8 cellular contexts compared by ENCODE assay signal in genomic region chr2:44361330-44362206, GRCh38. TPM values are rescaled to one million over a fixed set of nuclear protein-coding genes. Genes with fewer than 3 reads are reported as not detected.
A peak's percentile ranks its signal among the peaks of the same experiment; 100 is the strongest.
DNase-seq lines count a peak whose midpoint lies in the region; ATAC-seq and TF ChIP-seq lines count a peak whose summit lies in the region.

Gene CAMKMT (plus strand): TSS chr2:44361947.
Gene PREPL (minus strand): TSS chr2:44361494. CDS start chr2:44346342, 15,152 bp downstream.

- H3K4me3 Mint-ChIP-seq in GM23338 = peak within 1 kb of the TSS; percentile 98
- H3K4me3 Mint-ChIP-seq in naive thymus-derived CD4-positive, alpha-beta T cell = peak within 1 kb of the TSS; percentile 92 to 100 (median 98)
- H3K4me3 Mint-ChIP-seq in stimulated activated naive B cell treated with anti-CD40 and anti-IgM and Interleukin-4, amounts not matched to agents 10 μg/mL and 1 μg/mL and 100 μg/mL, for 72 hours = peak within 1 kb of the TSS; percentile 88 to 99

- H3K27me3 Mint-ChIP-seq in GM23338 (ENCODE audit: insufficient read depth, low read depth, poor library complexity) = peaks cover 6% of the 10 kb centered on the region
- H3K27me3 Mint-ChIP-seq in naive thymus-derived CD4-positive, alpha-beta T cell = peaks cover 0 to 3% (median 0%) of the 10 kb centered on the region in 5 donors
- no peaks in the 10 kb centered on the region for H3K27me3 Mint-ChIP-seq in stimulated activated naive B cell treated with anti-CD40 and anti-IgM and Interleukin-4, amounts not matched to agents 10 μg/mL and 1 μg/mL and 100 μg/mL, for 72 hours

- no peaks in the 10 kb centered on the region for H4K20me1 ChIP-seq in GM23338 (replicated peaks; ENCODE audit: insufficient read depth)
- no peaks in the 10 kb centered on the region for H4K20me1 ChIP-seq in fibroblast of lung (ENCODE audit: control insufficient read depth, extremely low read depth, insufficient read depth, low read length)

- ATAC-seq in GM23338 = peak; percentile 88
- peak; percentile 93 for ATAC-seq in naive thymus-derived CD4-positive, alpha-beta T cell
- ATAC-seq in stimulated activated naive B cell treated with anti-CD40 and anti-IgM and Interleukin-4, amounts not matched to agents 10 μg/mL and 1 μg/mL and 100 μg/mL, for 72 hours (replicated peaks) = peak; percentile 86 to 88

- POLR2A ChIA-PET in naive thymus-derived CD4-positive, alpha-beta T cell (lab: Charles Lee) = interaction anchor here (0.6 to 3.5 kb wide), 25 partner anchors 8 to 1551 kb away, joined by 3 to 55 read pairs (median 4); partner anchors contain the start of gene PPM1B

- CTCF ChIA-PET in naive thymus-derived CD4-positive, alpha-beta T cell (lab: Charles Lee) = interaction anchor here (0.5 to 1.5 kb wide), 7 partner anchors 21 to 119 kb away, joined by 3 to 6 read pairs (median 4); no protein-coding TSS in a partner anchor

- no peaks in the 10 kb centered on the region for H3K9me2 ChIP-seq in GM23338 (ENCODE audit: insufficient read depth)

- H2AFZ ChIP-seq in GM23338 (peak within 1 kb of the TSS; percentile 93), fibroblast of lung (ENCODE audit: low read length) (peak within 1 kb of the TSS; percentile 98)

- TF ChIP-seq CTCF in GM23338 (conservative IDR thresholded peaks at IDR 0.05; ENCODE audit: low read depth in 2 of 2) (no peak), fibroblast of lung (conservative IDR thresholded peaks at IDR 0.05 in 1 of 2, IDR thresholded peaks at IDR 0.05 in 1 of 2; ENCODE audit: low read depth in 1 of 2, low read length in 2 of 2) (no peak)

- peaks cover 18% of the 10 kb centered on the region for H3K4me1 Mint-ChIP-seq in GM23338
- H3K4me1 Mint-ChIP-seq in naive thymus-derived CD4-positive, alpha-beta T cell = peaks cover 22 to 81% (median 61%) of the 10 kb centered on the region in 7 donors
- H3K4me1 Mint-ChIP-seq in stimulated activated naive B cell treated with anti-CD40 and anti-IgM and Interleukin-4, amounts not matched to agents 10 μg/mL and 1 μg/mL and 100 μg/mL, for 72 hours = peaks cover 14 to 35% of the 10 kb centered on the region in 2 donors

- H3K4me1 ChIP-seq in GM23338 (ENCODE audit: insufficient read depth) (peaks cover 8% of the 10 kb centered on the region; the same call in 1 of the 2 replicates), fibroblast of lung (ENCODE audit: control insufficient read depth, extremely low read depth, insufficient read depth, low read length) (peaks cover 3% of the 10 kb centered on the region)
- peaks cover 16 to 17% of the 10 kb centered on the region in 2 donors for H3K4me1 ChIP-seq in naive thymus-derived CD4-positive, alpha-beta T cell (ENCODE audit: control insufficient read depth in 2 of 2, insufficient read depth in 2 of 2, low read length in 2 of 2)

- intact Hi-C loops in naive thymus-derived CD4-positive, alpha-beta T cell (cut with micrococcal nuclease) = loop anchor here (1.0 to 10.0 kb wide), 15 partner anchors 29 to 1997 kb away; partner anchors contain the start of genes DYNC2LI1 (in 2 of the 2), PPM1B (in 2 of the 2), PRKCE (in 2 of the 2) and COX7A2L (in 1 of the 2)

- H3K27ac Mint-ChIP-seq in GM23338 = peak within 1 kb of the TSS; percentile 100
- peak within 1 kb of the TSS; percentile 96 to 100 (median 99) for H3K27ac Mint-ChIP-seq in naive thymus-derived CD4-positive, alpha-beta T cell
- peak within 1 kb of the TSS; percentile 100 for H3K27ac Mint-ChIP-seq in stimulated activated naive B cell treated with anti-CD40 and anti-IgM and Interleukin-4, amounts not matched to agents 10 μg/mL and 1 μg/mL and 100 μg/mL, for 72 hours

- peak within 1 kb of the TSS; percentile 87 for H3K4me3 ChIP-seq in GM23338
- peak within 1 kb of the TSS; percentile 89 to 97 (median 94) for H3K4me3 ChIP-seq in fibroblast of lung (replicated peaks in 1 of 4; ENCODE audit: control extremely low read depth in 1 of 4, insufficient read depth in 1 of 4, low read depth in 3 of 4, low read length in 4 of 4)
- peak within 1 kb of the TSS; percentile 88 for H3K4me3 ChIP-seq in naive thymus-derived CD4-positive, alpha-beta T cell (ENCODE audit: low read length)

- peak within 1 kb of the TSS; percentile 97 for H3K27ac ChIP-seq in GM23338 (ENCODE audit: low read depth)
- H3K27ac ChIP-seq in fibroblast of lung (ENCODE audit: insufficient read depth, low read length) = peak within 1 kb of the TSS; percentile 100
- H3K27ac ChIP-seq in naive thymus-derived CD4-positive, alpha-beta T cell (ENCODE audit: low read depth, low read length) = peak within 1 kb of the TSS; percentile 99

- DNase-seq in Daoy (ENCODE audit: low read depth) (peak; percentile 98), GM23338 (ENCODE audit: low spot score) (peak; percentile 99), LHCN-M2 (ENCODE audit: low read depth) (peak; percentile 97), RPMI8226 (peak; percentile 98), fibroblast of lung (ENCODE audit: low read depth in 2 of 2) (peak; percentile 95 to 99)
- peak; percentile 97 to 98 for DNase-seq in activated T-helper 1 cell treated with anti-CD3 and anti-CD28 coated beads, Interleukin-2, amount 50 U/mL, for 16 hours (ENCODE audit: low read depth in 1 of 2, low spot score in 1 of 2)
- DNase-seq in naive thymus-derived CD4-positive, alpha-beta T cell = peak; percentile 95 to 99 (median 99)
- peak; percentile 94 for DNase-seq in stimulated activated naive B cell treated with anti-CD40 and anti-IgM and Interleukin-4, amounts not matched to agents 10 μg/mL and 1 μg/mL and 100 μg/mL, for 72 hours

- H3K27me3 ChIP-seq in GM23338 (ENCODE audit: insufficient read depth) = no peaks in the 10 kb centered on the region
- H3K27me3 ChIP-seq in fibroblast of lung (ENCODE audit: control insufficient read depth, insufficient read depth, low read length) = no peaks in the 10 kb centered on the region
- no peaks in the 10 kb centered on the region for H3K27me3 ChIP-seq in naive thymus-derived CD4-positive, alpha-beta T cell (ENCODE audit: control insufficient read depth in 2 of 2, insufficient read depth in 2 of 2, low read length in 2 of 2)

- H3K4me2 ChIP-seq in GM23338 (peak within 1 kb of the TSS; percentile 85), fibroblast of lung (ENCODE audit: extremely low read depth, insufficient read depth, low read length) (peak within 1 kb of the TSS; percentile 92)

- no peaks in the 10 kb centered on the region for H3K9me3 ChIP-seq in fibroblast of lung (ENCODE audit: control insufficient read depth, insufficient read depth, low read depth, low read length)
- H3K9me3 ChIP-seq in naive thymus-derived CD4-positive, alpha-beta T cell (ENCODE audit: control insufficient read depth in 2 of 3, low read length in 3 of 3) = no peaks in the 10 kb centered on the region

- H3K9me3 Mint-ChIP-seq in GM23338 = peaks cover 3% of the 10 kb centered on the region; the same call in 1 of the 3 replicates
- H3K9me3 Mint-ChIP-seq in naive thymus-derived CD4-positive, alpha-beta T cell = peaks cover 0 to 5% (median 0%) of the 10 kb centered on the region in 11 donors
- no peaks in the 10 kb centered on the region for H3K9me3 Mint-ChIP-seq in stimulated activated naive B cell treated with anti-CD40 and anti-IgM and Interleukin-4, amounts not matched to agents 10 μg/mL and 1 μg/mL and 100 μg/mL, for 72 hours

- peaks cover 5% of the 10 kb centered on the region; the same call in 1 of the 2 replicates for H3F3A ChIP-seq in GM23338 (replicated peaks; ENCODE audit: low read depth)

- H3K36me3 ChIP-seq in GM23338 (ENCODE audit: insufficient read depth) (no peaks in the 10 kb centered on the region), fibroblast of lung (ENCODE audit: control insufficient read depth, insufficient read depth, low read length) (no peaks in the 10 kb centered on the region)
- peaks cover 0 to 6% (median 0%) of the 10 kb centered on the region in 3 experiments for H3K36me3 ChIP-seq in naive thymus-derived CD4-positive, alpha-beta T cell (ENCODE audit: control insufficient read depth in 2 of 3, insufficient read depth in 3 of 3, low read length in 3 of 3)

- H3K36me3 Mint-ChIP-seq in GM23338 (ENCODE audit: low read depth) = no peaks in the 10 kb centered on the region; the same call in 2 of the 3 replicates
- peaks cover 0 to 21% (median 6%) of the 10 kb centered on the region in 5 donors for H3K36me3 Mint-ChIP-seq in naive thymus-derived CD4-positive, alpha-beta T cell
- peaks cover 0 to 5% of the 10 kb centered on the region in 2 donors for H3K36me3 Mint-ChIP-seq in stimulated activated naive B cell treated with anti-CD40 and anti-IgM and Interleukin-4, amounts not matched to agents 10 μg/mL and 1 μg/mL and 100 μg/mL, for 72 hours

- H3K79me2 ChIP-seq in GM23338 (replicated peaks; ENCODE audit: insufficient read depth) = peaks cover 54% of the 10 kb centered on the region
- peaks cover 19% of the 10 kb centered on the region for H3K79me2 ChIP-seq in fibroblast of lung (ENCODE audit: control insufficient read depth, insufficient read depth, low read length)

- peak within 1 kb of the TSS; percentile 93 for H3K9ac ChIP-seq in fibroblast of lung (ENCODE audit: insufficient read depth, low read length)

RNA-seq across cellular contexts. Expression of gene CAMKMT, which starts in this region (rescaled TPM):
- 14.2 and 24.4 TPM in 2 replicates for total RNA-seq in Daoy (2014; rRNA removed; shearing (Covaris generic))
- 24.2 and 26.5 TPM in 2 replicates for total RNA-seq in GM23338 (2014; rRNA removed; shearing (Covaris generic))
- polyA plus RNA-seq in GM23338 (2016; fragmentation: Nextera tagmentation; extraction: Ambion mirVana) (27.3 and 29.5 TPM in 2 replicates), fibroblast of lung (11.6 and 12.1 TPM in 2 replicates)
- total RNA-seq in LHCN-M2 (2014; rRNA removed) (6.2 and 10.1 TPM in 2 replicates), fibroblast of lung (6.2 and 7.9 TPM in 2 replicates)
- polyA plus RNA-seq in LHCN-M2 (2012) = 3.8 TPM
- 7.7 and 8.0 TPM in 2 replicates for polyA plus RNA-seq in fibroblast of lung (2012)
- 3.1 TPM in 1 of 2 replicates, not detected in the other for polyA minus RNA-seq in fibroblast of lung (ENCODE audit: low replicate concordance)
- 10 to 100 TPM; 11.1 to 20.8 (median 18.7) TPM for total RNA-seq in naive thymus-derived CD4-positive, alpha-beta T cell
- 10 to 100 TPM; 15.1 to 17.7 TPM for polyA plus RNA-seq in naive thymus-derived CD4-positive, alpha-beta T cell

RNA-seq across cellular contexts. Expression of gene PREPL, which starts in this region (rescaled TPM):
- total RNA-seq in Daoy (2014; rRNA removed; shearing (Covaris generic)) = 30.2 and 34.1 TPM in 2 replicates
- total RNA-seq in GM23338 (2014; rRNA removed; shearing (Covaris generic)) = 43.1 and 49.0 TPM in 2 replicates
- 16.5 and 18.8 TPM in 2 replicates for polyA plus RNA-seq in GM23338 (2016; fragmentation: Nextera tagmentation; extraction: Ambion mirVana)
- total RNA-seq in LHCN-M2 (2014; rRNA removed) = 38.5 and 43.2 TPM in 2 replicates
- polyA plus RNA-seq in LHCN-M2 (2012) = 11.5 TPM
- total RNA-seq in fibroblast of lung = 42.6 and 67.2 TPM in 2 replicates
- 47.9 and 59.5 TPM in 2 replicates for polyA plus RNA-seq in fibroblast of lung
- polyA plus RNA-seq in fibroblast of lung (2012) = 27.0 and 31.9 TPM in 2 replicates
- 8.0 and 8.1 TPM in 2 replicates for polyA minus RNA-seq in fibroblast of lung (ENCODE audit: low replicate concordance)
- total RNA-seq in naive thymus-derived CD4-positive, alpha-beta T cell = 10 to 100 TPM; 22.0 to 41.9 (median 28.5) TPM
- polyA plus RNA-seq in naive thymus-derived CD4-positive, alpha-beta T cell = 10 to 100 TPM; 16.8 to 23.8 TPM

Comparison
In these comparisons a context has a peak if more than half of its experiments do, and no peak if none do; other contexts are left out.
1. Peak in every context shown above with its lines: DNase-seq, ATAC-seq, H3K4me3 ChIP-seq and H3K27ac ChIP-seq.